11 cellular contexts compared by ENCODE assay signal in the genomic region with DNA sequence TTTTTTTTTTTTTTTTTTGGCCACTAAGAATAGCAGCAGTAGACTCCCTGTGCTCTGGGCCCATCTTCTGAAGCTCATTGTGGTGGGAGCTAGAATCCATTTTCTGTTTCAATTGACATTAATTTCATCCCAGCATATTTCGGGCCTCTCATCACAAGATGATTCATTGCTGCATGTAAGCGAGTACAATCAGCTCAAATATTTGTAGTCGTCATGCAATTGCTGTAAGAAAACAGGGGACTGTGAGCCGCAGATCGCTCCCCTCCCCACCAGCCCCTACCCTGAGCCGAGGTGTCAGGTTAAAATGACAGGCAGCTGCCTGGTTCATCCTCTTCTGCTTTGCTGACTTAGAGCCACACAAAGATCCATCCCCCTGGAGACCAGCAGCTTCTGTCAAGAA.
DNase-seq lines count a peak whose midpoint lies in the region; FAIRE-seq and TF ChIP-seq lines count a peak whose summit lies in the region.
"Had no signal": no experiment of that assay in that cellular context is flagged by ENCODE, and none has a peak within 500 bp of the region (broad histone marks: within the 10 kb centered on the region; RNA-seq: fewer than 3 reads in every experiment).

No MANE protein-coding gene starts in this region.

- H3K4me3 Mint-ChIP-seq in astrocyte (ENCODE audit: unreplicated experiment), result no peak overlapping the region

- H3K27me3 ChIP-seq in astrocyte (ENCODE audit: insufficient read depth, low read length) (no peaks in the 10 kb centered on the region), hepatocyte (no peaks in the 10 kb centered on the region), thymus (ENCODE audit: control insufficient read depth, insufficient read depth) (no peaks in the 10 kb centered on the region)
- H3K27me3 ChIP-seq: heart right ventricle had no signal

- H3K9me3 Mint-ChIP-seq in astrocyte (ENCODE audit: unreplicated experiment), result peaks cover 7% of the 10 kb centered on the region

- no peaks in the 10 kb centered on the region for H3K9me2 ChIP-seq in hepatocyte (replicated peaks; ENCODE audit: insufficient read depth)

- no peak overlapping the region for H2AFZ ChIP-seq in astrocyte (ENCODE audit: low read depth, low read length)
- H2AFZ ChIP-seq in hepatocyte, result no peak overlapping the region

- H3K4me2 ChIP-seq in astrocyte (ENCODE audit: low read length) (peak overlapping the region; percentile 65), hepatocyte (no peak overlapping the region)

- TF ChIP-seq POLR2A in erythroblast (IDR thresholded peaks at IDR 0.05; ENCODE audit: low read length), result no peak

- no peak overlapping the region for H3K4me3 ChIP-seq in astrocyte (ENCODE audit: insufficient read depth, low read depth, low read length)
- no peak overlapping the region for H3K4me3 ChIP-seq in hepatocyte
- H3K4me3 ChIP-seq in thymus (ENCODE audit: low read length), result no peak overlapping the region
- H3K4me3 ChIP-seq: heart right ventricle had no signal

- 34% methylated on average over 6 of the region's 6 CpGs for WGBS in hepatocyte (ENCODE audit: low lambda C conversion rate, missing lambda C conversion rate)
- 87% methylated on average over 6 of the region's 6 CpGs for WGBS in thymus

- peak overlapping the region; percentile 68 for H3K27ac Mint-ChIP-seq in astrocyte (ENCODE audit: unreplicated experiment)

- H4K20me1 ChIP-seq in astrocyte (ENCODE audit: insufficient read depth, low read length), result no peaks in the 10 kb centered on the region
- H4K20me1 ChIP-seq in hepatocyte (ENCODE audit: insufficient read depth, poor library complexity, severe bottlenecking), result no peaks in the 10 kb centered on the region

- TF ChIP-seq CTCF in astrocyte (IDR thresholded peaks at IDR 0.05; ENCODE audit: insufficient read depth, low read depth, low read length) (no peak), hepatocyte (IDR thresholded peaks at IDR 0.05; ENCODE audit: poor library complexity) (no peak)

- H3K36me3 ChIP-seq in astrocyte (ENCODE audit: insufficient read depth, low read length) (no peaks in the 10 kb centered on the region), hepatocyte (replicated peaks; ENCODE audit: insufficient read depth, low read depth) (no peaks in the 10 kb centered on the region), thymus (ENCODE audit: control insufficient read depth, insufficient read depth) (no peaks in the 10 kb centered on the region)
- H3K36me3 ChIP-seq: heart right ventricle had no signal

- peaks cover 19% of the 10 kb centered on the region for H3K27me3 Mint-ChIP-seq in astrocyte (ENCODE audit: low read depth, unreplicated experiment)

- H3K79me2 ChIP-seq in astrocyte (ENCODE audit: insufficient read depth, low read length), result no peaks in the 10 kb centered on the region
- H3K79me2 ChIP-seq in hepatocyte, result no peaks in the 10 kb centered on the region

- H3K4me1 Mint-ChIP-seq in astrocyte (ENCODE audit: low read depth, unreplicated experiment), result peaks cover 8% of the 10 kb centered on the region

- peaks cover 2% of the 10 kb centered on the region for H3K36me3 Mint-ChIP-seq in astrocyte (ENCODE audit: low read depth, unreplicated experiment)

- peak overlapping the region; percentile 40 for H3K9ac ChIP-seq in astrocyte (ENCODE audit: low read length)

- peak; percentile 77 for DNase-seq in HCEC 1CT
- DNase-seq in astrocyte (ENCODE audit: low read depth), result peak; percentile 94
- DNase-seq in hepatocyte (ENCODE audit: low spot score), result peak; percentile 8
- DNase-seq in middle frontal gyrus (ENCODE audit: extremely low spot score, low spot score), result no peak
- DNase-seq in hippocampal formation (lab: John Stamatoyannopoulos, UW), result no peak
- no peak for DNase-seq in erythroblast (lab: John Stamatoyannopoulos, UW)
- DNase-seq: activated CD8-positive, alpha-beta memory T cell treated with anti-CD3 and anti-CD28 coated beads, Interleukin-2, amount 50 U/mL, for 4 hours; COR-L47; heart right ventricle; nucleus accumbens had no signal

- no peak for FAIRE-seq in astrocyte (lab: Jason Lieb, UNC)

- H3K4me1 ChIP-seq in astrocyte (ENCODE audit: insufficient read depth, low read length), result peaks cover 15% of the 10 kb centered on the region
- H3K4me1 ChIP-seq in hepatocyte (ENCODE audit: insufficient read depth), result no peaks in the 10 kb centered on the region
- H3K4me1 ChIP-seq in thymus (ENCODE audit: control insufficient read depth, insufficient read depth, low read length), result no peaks in the 10 kb centered on the region

- no peak overlapping the region for H3K27ac ChIP-seq in astrocyte (ENCODE audit: low read depth, low read length)
- H3K27ac ChIP-seq in hepatocyte, result no peak overlapping the region
- peak overlapping the region; percentile 31 for H3K27ac ChIP-seq in thymus (ENCODE audit: low read depth)
- H3K27ac ChIP-seq: heart right ventricle had no signal

- no peaks in the 10 kb centered on the region for H3K9me3 ChIP-seq in astrocyte (ENCODE audit: insufficient read depth, low read depth, low read length)
- no peaks in the 10 kb centered on the region for H3K9me3 ChIP-seq in hepatocyte (ENCODE audit: low read depth)
- no peaks in the 10 kb centered on the region for H3K9me3 ChIP-seq in thymus (ENCODE audit: control insufficient read depth)
- H3K9me3 ChIP-seq: heart right ventricle had no signal

Comparison
In these comparisons a context has a peak if more than half of its experiments do, and no peak if none do; other contexts are left out.
1. DNase-seq: peak in HCEC 1CT (single experiment), astrocyte (single experiment) and hepatocyte (single experiment); none in middle frontal gyrus (single experiment), hippocampal formation (0 of 2) and erythroblast (0 of 2).